In the genomic region with DNA sequence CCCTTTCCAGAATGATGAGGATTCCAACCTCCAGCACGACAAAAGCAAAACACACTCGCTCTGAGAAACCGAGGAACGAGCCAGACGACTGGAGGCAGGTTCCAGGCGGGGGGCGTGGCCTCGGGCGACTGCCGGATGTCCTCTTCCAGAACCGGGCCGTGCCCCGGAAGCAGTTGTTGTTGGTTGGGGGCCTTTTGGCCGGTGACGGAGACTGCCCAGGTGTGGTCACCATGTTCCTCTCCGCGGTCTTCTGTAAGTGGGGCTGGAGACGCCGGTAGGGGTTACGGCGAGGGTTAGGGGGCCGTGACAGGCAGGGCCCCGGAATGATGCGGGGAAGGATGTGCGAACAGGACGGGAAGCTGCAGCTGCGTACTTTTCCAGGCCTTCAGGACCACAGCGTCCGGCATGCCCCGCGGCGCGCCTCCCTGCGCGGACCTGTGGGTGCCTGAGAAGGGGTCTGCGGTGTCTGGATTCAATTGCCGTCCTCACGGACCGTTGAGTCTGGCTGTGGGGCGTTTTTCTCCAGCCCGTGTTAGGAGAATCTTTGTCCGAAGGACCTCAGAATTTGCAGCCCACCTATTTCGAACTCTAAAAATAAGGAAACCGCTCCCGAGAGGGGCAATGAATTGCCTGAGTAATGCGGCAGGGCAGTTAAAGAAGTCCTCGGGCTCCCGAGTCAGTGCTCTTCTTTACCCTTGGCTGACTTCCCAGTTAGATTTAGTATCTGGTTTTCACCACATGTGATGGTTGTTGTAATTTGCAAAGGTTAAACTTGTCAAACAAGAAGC, we compare ENCODE assay signal across 8 cellular contexts. TPM values are rescaled to one million over a fixed set of nuclear protein-coding genes. Genes with fewer than 3 reads are reported as not detected.
DNase-seq lines count a peak whose midpoint lies in the region; ATAC-seq lines count a peak whose summit lies in the region.

A gene (plus strand): TSS at position 172 of the 788 bp plus-strand sequence. CDS start 59 bp downstream, at position 231.

- peak; percentile 94 for ATAC-seq in GM21825 (IDR thresholded peaks at IDR 0.05; ENCODE audit: unreplicated experiment)
- peak; percentile 91 to 93 for ATAC-seq in naive B cell (ENCODE audit: low read depth in 2 of 2)
- peak; percentile 97 to 99 for ATAC-seq in stimulated activated naive B cell treated with anti-CD40 and anti-IgM and Interleukin-4, amounts not matched to agents 10 μg/mL and 1 μg/mL and 100 μg/mL, for 72 hours (replicated peaks)

- peak within 1 kb of the TSS; percentile 96 for H3K27ac Mint-ChIP-seq in activated T-helper 1 cell treated with anti-CD3 and anti-CD28 coated beads, Interleukin-12 subunit alpha, Interleukin-12 subunit beta, Interleukin-2, Interleukin-4 antibody, amounts not matched to agents 30 ng/mL and 10 ng/mL and 1 ng/mL, durations not matched to agents 14 hours and 24 hours and 36 hours
- peak within 1 kb of the TSS; percentile 99 to 100 (median 99) for H3K27ac Mint-ChIP-seq in naive B cell
- H3K27ac Mint-ChIP-seq in stimulated activated naive B cell treated with anti-CD40 and anti-IgM and Interleukin-4, amounts not matched to agents 10 μg/mL and 1 μg/mL and 100 μg/mL, for 72 hours = peak within 1 kb of the TSS; percentile 99

- H3K4me3 Mint-ChIP-seq in activated T-helper 1 cell treated with anti-CD3 and anti-CD28 coated beads, Interleukin-12 subunit alpha, Interleukin-12 subunit beta, Interleukin-2, Interleukin-4 antibody, amounts not matched to agents 30 ng/mL and 10 ng/mL and 1 ng/mL, durations not matched to agents 14 hours and 24 hours and 36 hours = peak within 1 kb of the TSS; percentile 99
- H3K4me3 Mint-ChIP-seq in naive B cell = peak within 1 kb of the TSS; percentile 98 to 100 (median 99)
- peak within 1 kb of the TSS; percentile 98 to 100 for H3K4me3 Mint-ChIP-seq in stimulated activated naive B cell treated with anti-CD40 and anti-IgM and Interleukin-4, amounts not matched to agents 10 μg/mL and 1 μg/mL and 100 μg/mL, for 72 hours

- peaks cover 47% of the 10 kb centered on the region for H3K4me1 Mint-ChIP-seq in activated T-helper 1 cell treated with anti-CD3 and anti-CD28 coated beads, Interleukin-12 subunit alpha, Interleukin-12 subunit beta, Interleukin-2, Interleukin-4 antibody, amounts not matched to agents 30 ng/mL and 10 ng/mL and 1 ng/mL, durations not matched to agents 14 hours and 24 hours and 36 hours (ENCODE audit: low read depth)
- peaks cover 24 to 44% (median 38%) of the 10 kb centered on the region in 3 donors for H3K4me1 Mint-ChIP-seq in naive B cell
- peaks cover 17 to 40% of the 10 kb centered on the region in 2 donors for H3K4me1 Mint-ChIP-seq in stimulated activated naive B cell treated with anti-CD40 and anti-IgM and Interleukin-4, amounts not matched to agents 10 μg/mL and 1 μg/mL and 100 μg/mL, for 72 hours

- peaks cover 24% of the 10 kb centered on the region for H3K36me3 Mint-ChIP-seq in activated T-helper 1 cell treated with anti-CD3 and anti-CD28 coated beads, Interleukin-12 subunit alpha, Interleukin-12 subunit beta, Interleukin-2, Interleukin-4 antibody, amounts not matched to agents 30 ng/mL and 10 ng/mL and 1 ng/mL, durations not matched to agents 14 hours and 24 hours and 36 hours (ENCODE audit: low read depth)
- peaks cover 0 to 4% of the 10 kb centered on the region in 2 donors for H3K36me3 Mint-ChIP-seq in naive B cell
- peaks cover 20 to 26% of the 10 kb centered on the region in 2 donors for H3K36me3 Mint-ChIP-seq in stimulated activated naive B cell treated with anti-CD40 and anti-IgM and Interleukin-4, amounts not matched to agents 10 μg/mL and 1 μg/mL and 100 μg/mL, for 72 hours

- DNase-seq in DMS79 treated with DMSO at 0.1 percent for 48 hours (lab: John Stamatoyannopoulos, UW) = peak; percentile 90
- DNase-seq in Kasumi-1 (lab: John Stamatoyannopoulos, UW) = peak; percentile 90
- DNase-seq in RPMI7951 (ENCODE audit: low read depth) = peak; percentile 91
- peak; percentile 86 for DNase-seq in activated T-helper 1 cell treated with anti-CD3 and anti-CD28 coated beads, Interleukin-12 subunit alpha, Interleukin-12 subunit beta, Interleukin-2, Interleukin-4 antibody, amounts not matched to agents 30 ng/mL and 10 ng/mL and 1 ng/mL, durations not matched to agents 14 hours and 24 hours and 36 hours (ENCODE audit: low spot score)
- peak; percentile 82 for DNase-seq in fibroblast of gingiva (ENCODE audit: low read depth)
- DNase-seq in naive B cell = peak; percentile 85
- peak; percentile 88 for DNase-seq in stimulated activated naive B cell treated with anti-CD40 and anti-IgM and Interleukin-4, amounts not matched to agents 10 μg/mL and 1 μg/mL and 100 μg/mL, for 72 hours

- no peaks in the 10 kb centered on the region for H3K27me3 Mint-ChIP-seq in activated T-helper 1 cell treated with anti-CD3 and anti-CD28 coated beads, Interleukin-12 subunit alpha, Interleukin-12 subunit beta, Interleukin-2, Interleukin-4 antibody, amounts not matched to agents 30 ng/mL and 10 ng/mL and 1 ng/mL, durations not matched to agents 14 hours and 24 hours and 36 hours (ENCODE audit: insufficient read depth)
- peaks cover 12 to 26% (median 24%) of the 10 kb centered on the region in 3 donors for H3K27me3 Mint-ChIP-seq in naive B cell
- peaks cover 15 to 21% of the 10 kb centered on the region in 2 donors for H3K27me3 Mint-ChIP-seq in stimulated activated naive B cell treated with anti-CD40 and anti-IgM and Interleukin-4, amounts not matched to agents 10 μg/mL and 1 μg/mL and 100 μg/mL, for 72 hours

- H3K9me3 Mint-ChIP-seq in activated T-helper 1 cell treated with anti-CD3 and anti-CD28 coated beads, Interleukin-12 subunit alpha, Interleukin-12 subunit beta, Interleukin-2, Interleukin-4 antibody, amounts not matched to agents 30 ng/mL and 10 ng/mL and 1 ng/mL, durations not matched to agents 14 hours and 24 hours and 36 hours = no peaks in the 10 kb centered on the region
- H3K9me3 Mint-ChIP-seq in naive B cell = peaks cover 0 to 2% (median 0%) of the 10 kb centered on the region in 7 donors
- peaks cover 0 to 2% of the 10 kb centered on the region in 2 donors for H3K9me3 Mint-ChIP-seq in stimulated activated naive B cell treated with anti-CD40 and anti-IgM and Interleukin-4, amounts not matched to agents 10 μg/mL and 1 μg/mL and 100 μg/mL, for 72 hours

- intact Hi-C loops in activated T-helper 1 cell treated with anti-CD3 and anti-CD28 coated beads, Interleukin-12 subunit alpha, Interleukin-12 subunit beta, Interleukin-2, Interleukin-4 antibody, amounts not matched to agents 30 ng/mL and 10 ng/mL and 1 ng/mL, durations not matched to agents 14 hours and 24 hours and 36 hours (cut with micrococcal nuclease) = loop anchor here (1.0 to 2.0 kb wide), 6 partner anchors 108 to 980 kb away; a partner anchor contains a TSS

RNA-seq across cellular contexts. Expression of the gene that starts here (rescaled TPM):
- 335 and 349 TPM in 2 replicates for total RNA-seq in RPMI7951 (2014; rRNA removed; shearing (Covaris generic))
- total RNA-seq in activated T-helper 1 cell treated with anti-CD3 and anti-CD28 coated beads, Interleukin-12 subunit alpha, Interleukin-12 subunit beta, Interleukin-2, Interleukin-4 antibody, amounts not matched to agents 30 ng/mL and 10 ng/mL and 1 ng/mL, durations not matched to agents 14 hours and 24 hours and 36 hours = 55.4 and 55.9 TPM in 2 replicates
- 100 to 1,000 TPM; 165 to 215 (median 182) TPM for polyA plus RNA-seq in naive B cell (ENCODE audit: low read depth in 6 of 6)

Comparison
In these comparisons a context has a peak if more than half of its experiments do, and no peak if none do; other contexts are left out.
1. Peak in every context shown above with its lines: DNase-seq and ATAC-seq.